In the genomic region with DNA sequence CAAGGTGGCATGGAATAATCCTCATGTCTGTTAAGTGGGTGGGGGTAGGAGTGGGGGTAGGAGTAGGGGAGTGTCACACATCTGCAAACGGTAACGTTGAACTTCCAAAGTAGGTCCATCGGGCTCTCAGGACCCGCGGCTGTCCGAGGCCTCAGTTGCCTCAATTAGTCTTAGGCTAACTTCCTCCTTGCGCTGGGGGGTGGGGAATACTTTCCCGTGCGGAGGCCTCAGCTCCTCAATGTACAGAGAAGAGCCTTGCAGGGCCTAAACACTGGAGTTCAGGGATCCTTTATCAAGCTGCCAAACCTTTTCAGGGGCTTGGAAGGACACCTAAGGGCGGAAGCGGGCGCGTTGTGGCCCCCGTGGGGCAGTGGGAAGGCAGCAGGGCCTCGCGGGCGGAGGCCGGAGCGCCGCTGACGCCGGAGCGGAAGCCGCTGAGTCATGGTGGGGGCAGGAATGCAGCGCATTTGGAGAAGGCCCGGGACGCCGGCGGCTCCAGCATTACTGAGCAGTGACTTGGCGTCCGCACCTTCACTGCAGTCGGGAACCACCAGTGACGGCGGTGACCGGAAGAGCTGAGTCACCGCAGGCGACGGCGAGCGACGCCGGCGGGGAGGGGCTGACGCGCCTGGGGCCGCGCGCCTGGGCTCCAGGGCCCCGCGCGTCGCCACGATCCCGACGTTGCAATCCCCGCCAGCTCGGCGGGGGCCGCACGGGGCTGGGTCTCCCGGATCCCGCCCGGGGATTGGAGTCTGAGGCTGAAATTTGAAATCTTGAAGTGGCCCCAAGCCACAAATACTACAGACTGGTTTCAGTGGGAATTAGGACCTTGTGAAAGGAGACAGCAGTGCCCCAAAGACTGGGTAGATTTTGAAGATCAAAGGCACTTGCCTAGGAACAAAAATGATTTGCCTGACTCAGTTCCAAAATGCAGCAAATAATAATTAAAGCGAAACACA, we compare ENCODE assay signal across 1 cellular context.
TF ChIP-seq lines count a peak whose summit lies in the region.

No MANE protein-coding gene starts in this region.

TF ChIP-seq in HepG2, 621 proteins besides CTCF, POLR2A, EP300 and RAD21 (continued from another document and continues in another):
- TF ChIP-seq ZNF256 (CRISPR knock-in tag; conservative IDR thresholded peaks at IDR 0.05) = 0 out of 2 replicates have a peak, but pooled peaks have one; percentile 14
- TF ChIP-seq ZNF251 (CRISPR knock-in tag; IDR thresholded peaks at IDR 0.05) = no peak
- TF ChIP-seq RARG (CRISPR knock-in tag; IDR thresholded peaks at IDR 0.05; ENCODE audit: low read depth) = no peak
- TF ChIP-seq ZNF816 (CRISPR knock-in tag; IDR thresholded peaks at IDR 0.05; ENCODE audit: borderline replicate concordance) = peak; percentile 72; the same call in 1 of the 2 replicates
- TF ChIP-seq ZNF788 (CRISPR knock-in tag; IDR thresholded peaks at IDR 0.05; ENCODE audit: borderline replicate concordance) = peak; percentile 93
- TF ChIP-seq ZFP36L2 (CRISPR knock-in tag; IDR thresholded peaks at IDR 0.05) = no peak
- peak; percentile 93 for TF ChIP-seq PHF8 (CRISPR knock-in tag; IDR thresholded peaks at IDR 0.05)
- no peak for TF ChIP-seq ATM (IDR thresholded peaks at IDR 0.05; ENCODE audit: borderline replicate concordance)
- TF ChIP-seq, protein P1, sequence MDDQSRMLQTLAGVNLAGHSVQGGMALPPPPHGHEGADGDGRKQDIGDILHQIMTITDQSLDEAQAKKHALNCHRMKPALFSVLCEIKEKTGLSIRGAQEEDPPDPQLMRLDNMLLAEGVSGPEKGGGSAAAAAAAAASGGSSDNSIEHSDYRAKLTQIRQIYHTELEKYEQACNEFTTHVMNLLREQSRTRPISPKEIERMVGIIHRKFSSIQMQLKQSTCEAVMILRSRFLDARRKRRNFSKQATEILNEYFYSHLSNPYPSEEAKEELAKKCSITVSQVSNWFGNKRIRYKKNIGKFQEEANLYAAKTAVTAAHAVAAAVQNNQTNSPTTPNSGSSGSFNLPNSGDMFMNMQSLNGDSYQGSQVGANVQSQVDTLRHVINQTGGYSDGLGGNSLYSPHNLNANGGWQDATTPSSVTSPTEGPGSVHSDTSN (CRISPR knock-in tag; IDR thresholded peaks at IDR 0.05; ENCODE audit: borderline replicate concordance) = no peak
- TF ChIP-seq ZBTB38 (CRISPR knock-in tag; IDR thresholded peaks at IDR 0.05) = peak; percentile 90
- 0 out of 2 replicates have a peak, but pooled peaks have one; percentile 26 for TF ChIP-seq NKX3-1 (CRISPR knock-in tag; IDR thresholded peaks at IDR 0.05)
- no peak for TF ChIP-seq ZMYM2 (CRISPR knock-in tag; IDR thresholded peaks at IDR 0.05)
- TF ChIP-seq, protein P2, sequence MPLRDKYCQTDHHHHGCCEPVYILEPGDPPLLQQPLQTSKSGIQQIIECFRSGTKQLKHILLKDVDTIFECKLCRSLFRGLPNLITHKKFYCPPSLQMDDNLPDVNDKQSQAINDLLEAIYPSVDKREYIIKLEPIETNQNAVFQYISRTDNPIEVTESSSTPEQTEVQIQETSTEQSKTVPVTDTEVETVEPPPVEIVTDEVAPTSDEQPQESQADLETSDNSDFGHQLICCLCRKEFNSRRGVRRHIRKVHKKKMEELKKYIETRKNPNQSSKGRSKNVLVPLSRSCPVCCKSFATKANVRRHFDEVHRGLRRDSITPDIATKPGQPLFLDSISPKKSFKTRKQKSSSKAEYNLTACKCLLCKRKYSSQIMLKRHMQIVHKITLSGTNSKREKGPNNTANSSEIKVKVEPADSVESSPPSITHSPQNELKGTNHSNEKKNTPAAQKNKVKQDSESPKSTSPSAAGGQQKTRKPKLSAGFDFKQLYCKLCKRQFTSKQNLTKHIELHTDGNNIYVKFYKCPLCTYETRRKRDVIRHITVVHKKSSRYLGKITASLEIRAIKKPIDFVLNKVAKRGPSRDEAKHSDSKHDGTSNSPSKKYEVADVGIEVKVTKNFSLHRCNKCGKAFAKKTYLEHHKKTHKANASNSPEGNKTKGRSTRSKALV (CRISPR knock-in tag; IDR thresholded peaks at IDR 0.05) = peak; percentile 87; the same call in 1 of the 2 replicates
- TF ChIP-seq HMG20B (CRISPR knock-in tag; conservative IDR thresholded peaks at IDR 0.05) = 0 out of 2 replicates have a peak, but pooled peaks have one; percentile 34
- TF ChIP-seq CREM (IDR thresholded peaks at IDR 0.05) = peak; percentile 63
- TF ChIP-seq CREM (CRISPR knock-in tag; IDR thresholded peaks at IDR 0.05) = peak; percentile 21; the same call in 1 of the 2 replicates
- TF ChIP-seq NFE2L2 (IDR thresholded peaks at IDR 0.05; ENCODE audit: low read length) = peak; percentile 97
- peak; percentile 67 for TF ChIP-seq DR1 (CRISPR knock-in tag; IDR thresholded peaks at IDR 0.05)
- no peak for TF ChIP-seq BCLAF1 (IDR thresholded peaks at IDR 0.05)
- 0 out of 2 replicates have a peak, but pooled peaks have one; percentile 53 for TF ChIP-seq ZNF670 (CRISPR knock-in tag; IDR thresholded peaks at IDR 0.05; ENCODE audit: borderline replicate concordance)
- TF ChIP-seq XRCC5 (optimal IDR thresholded peaks at IDR 0.05; ENCODE audit: low read length) = peak; percentile 93
- peak; percentile 71; the same call in 1 of the 2 replicates for TF ChIP-seq ZNF121 (CRISPR knock-in tag; IDR thresholded peaks at IDR 0.05)
- peak; percentile 36 for TF ChIP-seq ZNF781 (CRISPR knock-in tag; IDR thresholded peaks at IDR 0.05; ENCODE audit: borderline replicate concordance, not compliant biosample characterization)
- TF ChIP-seq THAP11 (CRISPR knock-in tag; IDR thresholded peaks at IDR 0.05) = peak; percentile 91
- TF ChIP-seq ZNF776 (CRISPR knock-in tag; IDR thresholded peaks at IDR 0.05) = peak; percentile 88
- TF ChIP-seq SETDB1 (CRISPR knock-in tag; IDR thresholded peaks at IDR 0.05; ENCODE audit: borderline replicate concordance) = no peak
- no peak for TF ChIP-seq ZNF253 (CRISPR knock-in tag; IDR thresholded peaks at IDR 0.05; ENCODE audit: borderline replicate concordance)
- TF ChIP-seq, protein P3, sequence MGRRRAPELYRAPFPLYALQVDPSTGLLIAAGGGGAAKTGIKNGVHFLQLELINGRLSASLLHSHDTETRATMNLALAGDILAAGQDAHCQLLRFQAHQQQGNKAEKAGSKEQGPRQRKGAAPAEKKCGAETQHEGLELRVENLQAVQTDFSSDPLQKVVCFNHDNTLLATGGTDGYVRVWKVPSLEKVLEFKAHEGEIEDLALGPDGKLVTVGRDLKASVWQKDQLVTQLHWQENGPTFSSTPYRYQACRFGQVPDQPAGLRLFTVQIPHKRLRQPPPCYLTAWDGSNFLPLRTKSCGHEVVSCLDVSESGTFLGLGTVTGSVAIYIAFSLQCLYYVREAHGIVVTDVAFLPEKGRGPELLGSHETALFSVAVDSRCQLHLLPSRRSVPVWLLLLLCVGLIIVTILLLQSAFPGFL (CRISPR knock-in tag; IDR thresholded peaks at IDR 0.05) = no peak
- peak; percentile 64; the same call in 1 of the 2 replicates for TF ChIP-seq NR2C2 (CRISPR knock-in tag; IDR thresholded peaks at IDR 0.05; ENCODE audit: borderline replicate concordance)
- TF ChIP-seq ZSCAN30 (CRISPR knock-in tag; IDR thresholded peaks at IDR 0.05) = 0 out of 2 replicates have a peak, but pooled peaks have one; percentile 47
- TF ChIP-seq, protein P4, sequence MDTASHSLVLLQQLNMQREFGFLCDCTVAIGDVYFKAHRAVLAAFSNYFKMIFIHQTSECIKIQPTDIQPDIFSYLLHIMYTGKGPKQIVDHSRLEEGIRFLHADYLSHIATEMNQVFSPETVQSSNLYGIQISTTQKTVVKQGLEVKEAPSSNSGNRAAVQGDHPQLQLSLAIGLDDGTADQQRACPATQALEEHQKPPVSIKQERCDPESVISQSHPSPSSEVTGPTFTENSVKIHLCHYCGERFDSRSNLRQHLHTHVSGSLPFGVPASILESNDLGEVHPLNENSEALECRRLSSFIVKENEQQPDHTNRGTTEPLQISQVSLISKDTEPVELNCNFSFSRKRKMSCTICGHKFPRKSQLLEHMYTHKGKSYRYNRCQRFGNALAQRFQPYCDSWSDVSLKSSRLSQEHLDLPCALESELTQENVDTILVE (CRISPR knock-in tag; IDR thresholded peaks at IDR 0.05) = peak; percentile 98
- TF ChIP-seq NPAS2 (CRISPR knock-in tag; IDR thresholded peaks at IDR 0.05; ENCODE audit: borderline replicate concordance) = no peak
- no peak for TF ChIP-seq ETS1 (CRISPR knock-in tag; IDR thresholded peaks at IDR 0.05)
- TF ChIP-seq ZNF496 (CRISPR knock-in tag; IDR thresholded peaks at IDR 0.05; ENCODE audit: insufficient replicate concordance) = no peak
- peak; percentile 91 for TF ChIP-seq KDM2A (CRISPR knock-in tag; IDR thresholded peaks at IDR 0.05; ENCODE audit: borderline replicate concordance, low read depth)
- TF ChIP-seq ATF7-NPFF (CRISPR knock-in tag; IDR thresholded peaks at IDR 0.05; ENCODE audit: low read depth) = peak; percentile 86
- TF ChIP-seq MTA3 (CRISPR knock-in tag; IDR thresholded peaks at IDR 0.05) = no peak
- peak; percentile 93 for TF ChIP-seq SALL1 (CRISPR knock-in tag; IDR thresholded peaks at IDR 0.05)
- TF ChIP-seq ZNF576 (CRISPR knock-in tag; IDR thresholded peaks at IDR 0.05) = 0 out of 2 replicates have a peak, but pooled peaks have one; percentile 54
- TF ChIP-seq SP2 (CRISPR knock-in tag; IDR thresholded peaks at IDR 0.05) = no peak
- peak; percentile 89 for TF ChIP-seq NFE2 (CRISPR knock-in tag; IDR thresholded peaks at IDR 0.05)
- peak; percentile 94 for TF ChIP-seq MAZ (IDR thresholded peaks at IDR 0.05; ENCODE audit: borderline replicate concordance, low read depth, low read length)
- TF ChIP-seq MAZ (CRISPR knock-in tag; IDR thresholded peaks at IDR 0.05; ENCODE audit: low read depth) = peak; percentile 98
- TF ChIP-seq TBX3 (IDR thresholded peaks at IDR 0.05; ENCODE audit: borderline replicate concordance) = no peak
- TF ChIP-seq, protein P5, sequence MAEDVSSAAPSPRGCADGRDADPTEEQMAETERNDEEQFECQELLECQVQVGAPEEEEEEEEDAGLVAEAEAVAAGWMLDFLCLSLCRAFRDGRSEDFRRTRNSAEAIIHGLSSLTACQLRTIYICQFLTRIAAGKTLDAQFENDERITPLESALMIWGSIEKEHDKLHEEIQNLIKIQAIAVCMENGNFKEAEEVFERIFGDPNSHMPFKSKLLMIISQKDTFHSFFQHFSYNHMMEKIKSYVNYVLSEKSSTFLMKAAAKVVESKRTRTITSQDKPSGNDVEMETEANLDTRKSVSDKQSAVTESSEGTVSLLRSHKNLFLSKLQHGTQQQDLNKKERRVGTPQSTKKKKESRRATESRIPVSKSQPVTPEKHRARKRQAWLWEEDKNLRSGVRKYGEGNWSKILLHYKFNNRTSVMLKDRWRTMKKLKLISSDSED (CRISPR knock-in tag; IDR thresholded peaks at IDR 0.05) = no peak
- no peak for TF ChIP-seq MED13 (CRISPR knock-in tag; IDR thresholded peaks at IDR 0.05)
- no peak for TF ChIP-seq ATF5 (CRISPR knock-in tag; IDR thresholded peaks at IDR 0.05; ENCODE audit: low read depth)
- peak; percentile 79; the same call in 1 of the 2 replicates for TF ChIP-seq MLX (CRISPR knock-in tag; IDR thresholded peaks at IDR 0.05)
- TF ChIP-seq E2F1 (CRISPR knock-in tag; IDR thresholded peaks at IDR 0.05) = peak; percentile 75; the same call in 1 of the 2 replicates
- peak; percentile 10; the same call in 1 of the 2 replicates for TF ChIP-seq STAG1 (CRISPR knock-in tag; IDR thresholded peaks at IDR 0.05)
- TF ChIP-seq TAF15 (IDR thresholded peaks at IDR 0.05; ENCODE audit: low read depth, low read length, poor library complexity, severe bottlenecking) = no peak
- peak; percentile 88 for TF ChIP-seq RXRA (CRISPR knock-in tag; IDR thresholded peaks at IDR 0.05)
